In the genomic region with DNA sequence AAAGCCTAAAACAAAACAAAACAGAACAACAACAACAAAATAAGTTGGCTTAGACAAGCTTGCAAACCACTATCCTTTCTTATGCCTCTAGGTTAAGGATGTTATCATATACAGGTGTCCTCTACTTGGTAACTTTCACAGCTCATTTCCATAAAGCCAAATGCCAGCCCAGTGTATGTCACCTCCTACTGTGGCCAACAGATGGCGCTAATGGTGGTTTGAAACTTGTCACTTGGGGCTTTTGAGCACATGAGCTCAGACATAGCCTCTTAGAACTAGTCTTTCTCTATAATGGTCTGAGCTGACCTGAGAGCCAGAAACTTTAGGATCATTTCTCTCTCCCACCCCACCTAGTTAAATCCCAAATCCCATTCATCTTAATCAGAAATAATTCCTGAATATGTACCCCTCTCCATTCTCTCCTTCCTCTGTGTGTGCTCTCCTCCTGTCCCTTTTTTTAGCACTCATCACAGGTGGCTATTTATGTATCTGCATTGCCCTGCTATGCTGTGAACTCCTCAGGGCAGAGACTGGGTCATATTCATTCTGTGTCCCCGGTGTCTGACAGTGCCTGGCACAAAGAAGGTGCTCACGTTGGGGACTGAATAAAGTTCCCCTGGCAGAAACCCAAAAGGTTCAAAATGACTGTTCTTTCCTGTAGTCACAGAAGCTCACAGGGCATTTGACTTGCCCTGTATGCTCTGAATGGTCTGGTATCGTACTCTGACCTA, we compare ENCODE assay signal across 8 cellular contexts.
DNase-seq lines count a peak whose midpoint lies in the region; ATAC-seq lines count a peak whose summit lies in the region.

No MANE protein-coding gene starts in this region.

- ATAC-seq in GM19463 (IDR thresholded peaks at IDR 0.05; ENCODE audit: unreplicated experiment), result peak; percentile 87
- ATAC-seq in HG03460 (IDR thresholded peaks at IDR 0.05; ENCODE audit: unreplicated experiment), result peak; percentile 95

- DNase-seq in DMS153 treated with DMSO at 0.1 percent for 48 hours (lab: John Stamatoyannopoulos, UW; ENCODE audit: unreplicated experiment), result peak; percentile 22
- peak; percentile 37 for DNase-seq in NCI-H82 treated with DMSO at 0.1 percent for 48 hours (lab: John Stamatoyannopoulos, UW; ENCODE audit: unreplicated experiment)
- DNase-seq in activated CD8-positive, alpha-beta memory T cell treated with anti-CD3 and anti-CD28 coated beads, Interleukin-2, amount 50 U/mL, for 24 hours (ENCODE audit: extremely low read depth), result peak; percentile 9
- DNase-seq in fibroblast of peridontal ligament (ENCODE audit: extremely low read depth), result peak; percentile 68
- peak; percentile 15 for DNase-seq in non-pigmented ciliary epithelial cell (ENCODE audit: low read depth)
- DNase-seq in ureter (ENCODE audit: low spot score), result peak; percentile 69

Comparison
In these comparisons a context has a peak if more than half of its experiments do, and no peak if none do; other contexts are left out.
1. Peak in every context shown above with its lines: DNase-seq and ATAC-seq.
2. DNase-seq: peak in every context shown above with its lines; median percentile 69 in ureter; 68 in fibroblast of peridontal ligament; 37 in NCI-H82 treated with DMSO at 0.1 percent for 48 hours; 22 in DMS153 treated with DMSO at 0.1 percent for 48 hours; 15 in non-pigmented ciliary epithelial cell; 9 in activated CD8-positive, alpha-beta memory T cell treated with anti-CD3 and anti-CD28 coated beads, Interleukin-2, amount 50 U/mL, for 24 hours.